Comparison of ENCODE assay signal across 8 cellular contexts in the genomic region with DNA sequence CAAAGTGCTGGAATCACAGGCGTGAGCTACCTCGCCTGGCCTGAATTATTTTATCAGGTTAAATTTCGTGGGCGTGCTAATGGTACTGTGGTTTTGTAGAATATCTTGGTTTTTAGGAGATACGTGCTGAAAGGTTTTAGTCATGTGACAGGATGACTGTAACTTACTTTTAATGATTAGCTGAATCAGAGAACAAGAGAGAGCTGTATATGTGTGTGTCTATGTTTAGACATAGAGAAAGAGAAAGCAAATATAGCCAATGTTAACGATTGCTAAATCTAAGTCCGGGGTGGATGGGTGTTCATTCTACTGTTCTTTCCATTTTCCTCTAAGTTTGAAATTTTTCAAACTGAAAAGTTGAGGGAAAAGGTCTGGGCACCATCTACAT. TPM values are rescaled to one million over a fixed set of nuclear protein-coding genes. Genes with fewer than 3 reads are reported as not detected.
DNase-seq lines count a peak whose midpoint lies in the region; TF ChIP-seq lines count a peak whose summit lies in the region.

No MANE protein-coding gene starts in this region.

- no peaks in the 10 kb centered on the region for H3K27me3 ChIP-seq in CD4-positive, alpha-beta memory T cell (ENCODE audit: insufficient read depth, low read length)
- H3K27me3 ChIP-seq in effector memory CD4-positive, alpha-beta T cell (replicated peaks; ENCODE audit: control insufficient read depth, insufficient read depth, low read length, poor library complexity, severe bottlenecking): no peaks in the 10 kb centered on the region
- H3K27me3 ChIP-seq in osteoblast (ENCODE audit: insufficient read depth, low read length): no peaks in the 10 kb centered on the region

- H3K27ac ChIP-seq in CD4-positive, alpha-beta memory T cell (ENCODE audit: low read depth, low read length): peak overlapping the region; percentile 43
- H3K27ac ChIP-seq in KOPT-K1 (ENCODE audit: low read depth, low read length, poor library complexity, severe bottlenecking) (peak overlapping the region; percentile 37), osteoblast (ENCODE audit: low read depth, low read length) (peak overlapping the region; percentile 96)
- peak overlapping the region; percentile 48 for H3K27ac ChIP-seq in effector memory CD4-positive, alpha-beta T cell (ENCODE audit: insufficient read depth, low read length, poor library complexity, severe bottlenecking)

- no peak overlapping the region for H3K4me3 ChIP-seq in CD4-positive, alpha-beta memory T cell (ENCODE audit: low read length in 2 of 2)
- H3K4me3 ChIP-seq in effector memory CD4-positive, alpha-beta T cell (ENCODE audit: insufficient read depth, low read depth, low read length, poor library complexity, severe bottlenecking): no peak overlapping the region
- peak overlapping the region; percentile 54 for H3K4me3 ChIP-seq in osteoblast (ENCODE audit: insufficient read depth, low read length)

- CTCF ChIA-PET in CD4-positive, alpha-beta memory T cell (lab: Charles Lee; ENCODE audit: partially characterized antibody): interaction anchor here (0.9 to 2.5 kb wide), 8 partner anchors 9 to 103 kb away, joined by 3 to 10 read pairs (median 5); a partner anchor contains a TSS

- intact Hi-C loops in CD4-positive, alpha-beta memory T cell (cut with micrococcal nuclease): no loop called here
- intact Hi-C loops in head of caudate nucleus (cut with DNase I): no loop called here

- peaks cover 3% of the 10 kb centered on the region for H4K20me1 ChIP-seq in osteoblast (ENCODE audit: insufficient read depth, low read length)

- DNase-seq in CD4-positive, alpha-beta memory T cell: peak in 2 of 5 donors; percentile 18 to 27
- no peak for DNase-seq in effector memory CD4-positive, alpha-beta T cell
- DNase-seq in osteoblast (ENCODE audit: insufficient read length, low spot score, missing footprints) (peak; percentile 96), head of caudate nucleus (no peak), iPS-NIHi11 (ENCODE audit: low spot score) (no peak), GOT3 (lab: John Stamatoyannopoulos, UW) (no peak)
- no peak for DNase-seq in stimulated activated CD4-positive, alpha-beta T cell treated with anti-CD3 and anti-CD28 coated beads, Interleukin-4, amount 100 ng/mL, for 24 hours

- H3K9me3 ChIP-seq in CD4-positive, alpha-beta memory T cell (ENCODE audit: control insufficient read depth in 1 of 2, low read length in 2 of 2): no peaks in the 10 kb centered on the region
- H3K9me3 ChIP-seq in KOPT-K1 (ENCODE audit: insufficient read depth, low read length, poor library complexity, severe bottlenecking): no peaks in the 10 kb centered on the region
- no peaks in the 10 kb centered on the region for H3K9me3 ChIP-seq in effector memory CD4-positive, alpha-beta T cell (ENCODE audit: control insufficient read depth, low read length)
- no peaks in the 10 kb centered on the region for H3K9me3 ChIP-seq in osteoblast (ENCODE audit: low read depth, low read length)

- peak overlapping the region; percentile 81 for H3K4me2 ChIP-seq in osteoblast (ENCODE audit: insufficient read depth, low read length)

- H3K36me3 Mint-ChIP-seq in CD4-positive, alpha-beta memory T cell: peaks cover 31 to 71% of the 10 kb centered on the region in 2 donors

- peaks cover 9 to 26% (median 13%) of the 10 kb centered on the region in 4 donors for H3K4me1 Mint-ChIP-seq in CD4-positive, alpha-beta memory T cell

- TF ChIP-seq CTCF in osteoblast (IDR thresholded peaks at IDR 0.05; ENCODE audit: extremely low read depth, low read depth, low read length): no peak

- H3K36me3 ChIP-seq in CD4-positive, alpha-beta memory T cell (ENCODE audit: insufficient read depth, low read length): peaks cover 80% of the 10 kb centered on the region
- H3K36me3 ChIP-seq in KOPT-K1 (ENCODE audit: insufficient read depth, low read length): peaks cover 98% of the 10 kb centered on the region
- peaks cover 92% of the 10 kb centered on the region for H3K36me3 ChIP-seq in effector memory CD4-positive, alpha-beta T cell (ENCODE audit: control insufficient read depth, insufficient read depth, low read length)
- H3K36me3 ChIP-seq in osteoblast (ENCODE audit: insufficient read depth, low read length): peaks cover 73% of the 10 kb centered on the region

- H3K9me3 Mint-ChIP-seq in CD4-positive, alpha-beta memory T cell: no peaks in the 10 kb centered on the region

- H3K79me2 ChIP-seq in osteoblast (ENCODE audit: insufficient read depth, low read length): peaks cover 31% of the 10 kb centered on the region

- H3K27ac Mint-ChIP-seq in CD4-positive, alpha-beta memory T cell: peak overlapping the region; percentile 86 to 95 (median 91)

- peaks cover 45% of the 10 kb centered on the region for H3K4me1 ChIP-seq in CD4-positive, alpha-beta memory T cell (ENCODE audit: insufficient read depth, low read length)
- H3K4me1 ChIP-seq in effector memory CD4-positive, alpha-beta T cell (ENCODE audit: control insufficient read depth, insufficient read depth, low read length, poor library complexity, severe bottlenecking): no peaks in the 10 kb centered on the region
- peaks cover 45% of the 10 kb centered on the region for H3K4me1 ChIP-seq in osteoblast (ENCODE audit: insufficient read depth, low read length)

- no peaks in the 10 kb centered on the region for H3K27me3 Mint-ChIP-seq in CD4-positive, alpha-beta memory T cell

- peak overlapping the region in 5 of 8 donors; percentile 21 to 76 (median 54) for H3K4me3 Mint-ChIP-seq in CD4-positive, alpha-beta memory T cell

- POLR2A ChIA-PET in CD4-positive, alpha-beta memory T cell (lab: Charles Lee; ENCODE audit: partially characterized antibody): interaction anchor here (1.7 to 2.6 kb wide), 4 partner anchors 10 to 35 kb away, joined by 5 to 15 read pairs (median 10); a partner anchor contains a TSS

- no peak overlapping the region for H2AFZ ChIP-seq in osteoblast (ENCODE audit: low read length)

RNA-seq across cellular contexts. Expression of a gene that starts 9.2 kb away (rescaled TPM):
- total RNA-seq in CD4-positive, alpha-beta memory T cell: 10 to 100 TPM; 53.3 to 59.3 TPM
- polyA plus RNA-seq in CD4-positive, alpha-beta memory T cell: 10 to 100 TPM; 47.8 to 56.3 TPM
- 40.1 and 40.2 TPM in 2 replicates for total RNA-seq in osteoblast

Comparison
In these comparisons a context has a peak if more than half of its experiments do, and no peak if none do; other contexts are left out.
1. H3K27ac ChIP-seq: peak in every context shown above with its lines; median percentile 96 in osteoblast; 48 in effector memory CD4-positive, alpha-beta T cell; 43 in CD4-positive, alpha-beta memory T cell; 37 in KOPT-K1.